ENCODE assay signal across 8 cellular contexts in genomic region chr2:97697252-97698235, GRCh38. TPM values are rescaled to one million over a fixed set of nuclear protein-coding genes. Genes with fewer than 3 reads are reported as not detected.
DNase-seq lines count a peak whose midpoint lies in the region; TF ChIP-seq lines count a peak whose summit lies in the region.

No MANE protein-coding gene starts in this region.

- H3K36me3 ChIP-seq in H7 (replicated peaks; ENCODE audit: control insufficient read depth, insufficient read depth, low read length) (no peaks in the 10 kb centered on the region), parathyroid adenoma (ENCODE audit: control insufficient read depth, insufficient read depth, low read length) (no peaks in the 10 kb centered on the region), tibial nerve (no peaks in the 10 kb centered on the region)

- H3K9me3 ChIP-seq in parathyroid adenoma (ENCODE audit: control insufficient read depth, low read length), result no peaks in the 10 kb centered on the region
- no peaks in the 10 kb centered on the region for H3K9me3 ChIP-seq in tibial nerve

- WGBS in tibial nerve, 2 donors, result 28 to 31% methylated on average over 14 of the region's 14 CpGs

- TF ChIP-seq CTCF in parathyroid adenoma (IDR thresholded peaks at IDR 0.05) (peak; percentile 95), tibial nerve (IDR thresholded peaks at IDR 0.05) (peak; percentile 91 to 98 (median 95))

- no peaks in the 10 kb centered on the region for H3K4me1 ChIP-seq in parathyroid adenoma
- H3K4me1 ChIP-seq in tibial nerve, result peaks cover 0 to 4% (median 0%) of the 10 kb centered on the region in 4 donors

- TF ChIP-seq POLR2A in tibial nerve (IDR thresholded peaks at IDR 0.05), result no peak

- H3K27ac ChIP-seq in parathyroid adenoma, result no peak overlapping the region
- H3K27ac ChIP-seq in tibial nerve, result peak overlapping the region in 1 of 4 donors; percentile 56

- no peak overlapping the region for H3K9ac ChIP-seq in parathyroid adenoma

- H3K27me3 ChIP-seq in H7 (ENCODE audit: control insufficient read depth, insufficient read depth, low read length), result no peaks in the 10 kb centered on the region
- H3K27me3 ChIP-seq in parathyroid adenoma (ENCODE audit: control insufficient read depth, insufficient read depth, low read length), result no peaks in the 10 kb centered on the region
- no peaks in the 10 kb centered on the region for H3K27me3 ChIP-seq in tibial nerve

- H3K4me2 ChIP-seq in parathyroid adenoma (ENCODE audit: low read length), result peak overlapping the region; percentile 60

- no peaks in the 10 kb centered on the region for H3K79me2 ChIP-seq in parathyroid adenoma

- H3K4me3 ChIP-seq in H7 (ENCODE audit: insufficient read depth, low read depth, low read length) (no peak overlapping the region), parathyroid adenoma (ENCODE audit: low read depth, low read length) (peak overlapping the region; percentile 36), tibial nerve (no peak overlapping the region)

- peak overlapping the region; percentile 70 for H2AFZ ChIP-seq in parathyroid adenoma

- TF ChIP-seq EP300 in tibial nerve (IDR thresholded peaks at IDR 0.05), result peak in 1 of 2 donors; percentile 44

- DNase-seq in COR-L47 (lab: John Stamatoyannopoulos, UW) (peak; percentile 79), H7 (peak; percentile 80), NCI-H1436 (lab: John Stamatoyannopoulos, UW) (peak; percentile 68), SKM-1 treated with dmso at 0.1 percent for 144 hours (lab: John Stamatoyannopoulos, UW; ENCODE audit: unreplicated experiment) (peak; percentile 68), glomerular endothelial cell (ENCODE audit: extremely low read depth, low read depth, low spot score) (peak; percentile 75), tibial nerve (ENCODE audit: low spot score in 2 of 2) (peak; percentile 89 to 97)
- peak; percentile 92 for DNase-seq in activated naive CD4-positive, alpha-beta T cell treated with anti-CD3 and anti-CD28 coated beads, Interleukin-2, amount 50 U/mL, for 16 hours

RNA-seq across cellular contexts. Expression of gene ZAP70, which starts 15.8 kb away (rescaled TPM):
- 0.33 and 2.5 TPM in 2 replicates for total RNA-seq in H7 (2014; rRNA removed; shearing (Covaris generic))
- 2.7 and 4.6 TPM in 2 replicates for total RNA-seq in glomerular endothelial cell
- 10 to 100 TPM in 1 of 4 donors, 1 to 10 TPM in 3; 3.5 to 13.5 (median 5.3) TPM for total RNA-seq in tibial nerve

RNA-seq across cellular contexts. Expression of gene C2orf92, which starts 28.0 kb away (rescaled TPM):
- total RNA-seq in H7 (2014; rRNA removed; shearing (Covaris generic)), result 2.5 and 4.2 TPM in 2 replicates
- total RNA-seq in glomerular endothelial cell (0.78 and 3.3 TPM in 2 replicates), tibial nerve (10 to 100 TPM in 2 of 4 donors, 1 to 10 TPM in 2; 4.5 to 65.1 (median 11.6) TPM)

RNA-seq across cellular contexts. Expression of gene ACTR1B, which starts 33.7 kb away (rescaled TPM):
- total RNA-seq in H7 (2014; rRNA removed; shearing (Covaris generic)), result 49.7 and 58.3 TPM in 2 replicates
- total RNA-seq in glomerular endothelial cell (59.7 and 62.4 TPM in 2 replicates), tibial nerve (100 to 1,000 TPM in 1 of 4 donors, 10 to 100 TPM in 3; 65.1 to 109 (median 85.5) TPM)

RNA-seq across cellular contexts. Expression of gene COX5B, which starts 51.7 kb away (rescaled TPM):
- 312 and 347 TPM in 2 replicates for total RNA-seq in H7 (2014; rRNA removed; shearing (Covaris generic))
- 276 and 376 TPM in 2 replicates for total RNA-seq in glomerular endothelial cell
- 100 to 1,000 TPM; 248 to 409 (median 335) TPM for total RNA-seq in tibial nerve
